ENCODE assay signal across 14 cellular contexts in the genomic region with DNA sequence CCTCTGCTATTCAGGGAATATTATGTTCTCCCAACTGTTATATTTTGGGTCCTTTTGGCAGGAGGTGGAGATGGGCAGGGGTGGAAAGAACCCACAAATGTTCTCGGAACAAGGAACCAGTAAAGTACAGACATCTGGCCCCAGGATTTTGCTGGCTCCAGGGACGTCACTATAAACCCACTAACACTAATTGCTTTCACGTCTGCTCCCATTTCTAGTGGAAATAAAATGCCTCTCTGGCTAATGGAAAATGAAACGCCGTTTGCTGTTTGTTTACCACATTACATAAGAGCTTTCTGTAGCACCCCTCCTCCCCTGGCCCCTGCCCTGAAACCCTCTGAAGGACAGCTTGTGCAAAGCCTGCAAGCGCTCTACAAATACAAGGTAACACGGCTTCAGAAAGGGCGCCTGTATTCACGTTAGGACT.
DNase-seq lines count a peak whose midpoint lies in the region; ATAC-seq and TF ChIP-seq lines count a peak whose summit lies in the region.
"Had no signal": no experiment of that assay in that cellular context is flagged by ENCODE, and none has a peak within 500 bp of the region (broad histone marks: within the 10 kb centered on the region; RNA-seq: fewer than 3 reads in every experiment).

No MANE protein-coding gene starts in this region.

- peaks cover 10% of the 10 kb centered on the region for H3K9me1 ChIP-seq in IMR-90 (ENCODE audit: insufficient read depth, low read length)

- no peak overlapping the region for H4K5ac ChIP-seq in IMR-90 (ENCODE audit: low read depth, low read length)

- no peak overlapping the region for H3K4me2 ChIP-seq in IMR-90 (ENCODE audit: low read depth, low read length)

- no peak overlapping the region; the same call in 2 of the 3 replicates for H2BK15ac ChIP-seq in IMR-90 (ENCODE audit: low read depth, low read length)

- in situ Hi-C loops in IMR-90 (cut with MboI; ENCODE audit: low sequenced_read_pairs) = no loop called here

- no peak overlapping the region for H3K9ac ChIP-seq in IMR-90 (ENCODE audit: low read depth, low read length)
- peak overlapping the region in 1 of 2 donors; percentile 32 for H3K9ac ChIP-seq in liver (ENCODE audit: low read depth in 1 of 2, low read length in 2 of 2)

- TF ChIP-seq CTCF in IMR-90 (conservative IDR thresholded peaks at IDR 0.05; ENCODE audit: low read depth, low read length) = no peak
- no peak for TF ChIP-seq CTCF in liver (IDR thresholded peaks at IDR 0.05; ENCODE audit: low read depth, low read length, missing input control)

- no peaks in the 10 kb centered on the region for H3K9me3 ChIP-seq in IMR-90 (ENCODE audit: control insufficient read depth, insufficient read depth, low read length)
- no peaks in the 10 kb centered on the region for H3K9me3 ChIP-seq in liver (ENCODE audit: control insufficient read depth in 4 of 4, low read length in 3 of 4)

- H2BK5ac ChIP-seq in IMR-90 (ENCODE audit: low read depth, low read length, poor library complexity, severe bottlenecking) = no peak overlapping the region

- H3K36me3 ChIP-seq in IMR-90 (ENCODE audit: control insufficient read depth, insufficient read depth, low read length) (no peaks in the 10 kb centered on the region), liver (ENCODE audit: control insufficient read depth in 4 of 4, insufficient read depth in 3 of 4, low read depth in 1 of 4, low read length in 3 of 4) (no peaks in the 10 kb centered on the region)

- no peak overlapping the region for H2AFZ ChIP-seq in IMR-90 (replicated peaks; ENCODE audit: low read length, poor library complexity)

- H3K14ac ChIP-seq in IMR-90 (replicated peaks; ENCODE audit: low read depth, low read length) = 0 out of 2 replicates have a peak overlapping the region, but pooled peaks have one; percentile 32

- no peak for DNase-seq in IMR-90
- DNase-seq in NCI-H1092 treated with DMSO at 0.1 percent for 48 hours (lab: John Stamatoyannopoulos, UW) = no peak
- DNase-seq in activated effector memory CD4-positive, alpha-beta T cell treated with Interleukin-2 at 50 U/mL for 16 hours = no peak
- DNase-seq in ecto neural progenitor cell (ENCODE audit: low spot score) = no peak
- DNase-seq: activated naive CD4-positive, alpha-beta T cell treated with anti-CD3 and anti-CD28 coated beads, Interleukin-2, amount 50 U/mL, for 16 hours; HFFc6; KBM-7; NCI-H187; PC-3; T-helper 9 cell had no signal

- no peak overlapping the region for H3K4ac ChIP-seq in IMR-90 (ENCODE audit: low read depth, low read length)

- H3K4me1 ChIP-seq in IMR-90 (ENCODE audit: control insufficient read depth, insufficient read depth, low read length) (peaks cover 12% of the 10 kb centered on the region), liver (ENCODE audit: control insufficient read depth in 4 of 4, insufficient read depth in 4 of 4, low read length in 3 of 4) (peaks cover 15 to 54% (median 48%) of the 10 kb centered on the region in 4 donors)

- no peak overlapping the region for H2AK5ac ChIP-seq in IMR-90 (ENCODE audit: low read depth, low read length)

- dilution Hi-C loops in IMR-90 (cut with HindIII; ENCODE audit: low sequenced_read_pairs, unreplicated experiment) = no loop called here

- no peak overlapping the region for H3K18ac ChIP-seq in IMR-90 (ENCODE audit: low read depth, low read length)

- no CpG with 5 or more reads among the region's 9 CpGs for whole genome bisulfite sequencing in IMR-90 (ENCODE audit: extremely low coverage in 2 of 2, insufficient read length in 1 of 2), 2 experiments
- WGBS in liver = 33% methylated on average over 9 of the region's 9 CpGs

- H4K20me1 ChIP-seq in IMR-90 (ENCODE audit: insufficient read depth, low read length) = no peaks in the 10 kb centered on the region

- H2AK9ac ChIP-seq in IMR-90 (replicated peaks; ENCODE audit: low read depth, low read length, poor library complexity) = no peak overlapping the region

- TF ChIP-seq RAD21 in IMR-90 (IDR thresholded peaks at IDR 0.05; ENCODE audit: low read length) (no peak), liver (IDR thresholded peaks at IDR 0.05) (peak; percentile 25 to 32)

- CTCF ChIA-PET in IMR-90 (lab: Yijun Ruan, JAX) = no interaction called here

- H3K27ac ChIP-seq in IMR-90 (ENCODE audit: insufficient read depth, low read length) = no peak overlapping the region
- H3K27ac ChIP-seq in cingulate gyrus (ENCODE audit: low read depth, low read length) = peak overlapping the region; percentile 57
- H3K27ac ChIP-seq in liver (ENCODE audit: low read depth in 1 of 2, low read length in 2 of 2) = peak overlapping the region; percentile 69 to 75
- H3K27ac ChIP-seq in skin epidermis = peak overlapping the region in 19 of 21 experiments; percentile 5 to 74 (median 59)

- no TSS peak for BruUV-seq in IMR-90 (replicated peaks; lab: Mats Ljungman, UMichigan)

- peaks cover 0 to 15% of the 10 kb centered on the region in 2 experiments; a peak in 2 of 4 replicates for H3K79me1 ChIP-seq in IMR-90 (ENCODE audit: low read depth in 1 of 2, low read length in 2 of 2)

- intact Hi-C loops in IMR-90 (cut with micrococcal nuclease) = no loop called here

- no peak overlapping the region for H3K23ac ChIP-seq in IMR-90 (ENCODE audit: low read depth, low read length)

- 0 out of 2 replicates have a peak overlapping the region, but pooled peaks have one; percentile 73 for H2BK20ac ChIP-seq in IMR-90 (ENCODE audit: low read depth, low read length)

- no peak overlapping the region; a peak in 1 of 4 replicates for H4K8ac ChIP-seq in IMR-90 (ENCODE audit: low read depth in 2 of 2, low read length in 2 of 2)

- H4K91ac ChIP-seq in IMR-90 (ENCODE audit: insufficient read depth, low read depth, low read length) = no peak overlapping the region

- no peak overlapping the region for H3K4me3 ChIP-seq in IMR-90 (ENCODE audit: insufficient read depth, low read depth, low read length)
- H3K4me3 ChIP-seq in liver (ENCODE audit: low read depth in 1 of 3, low read length in 3 of 3) = no peak overlapping the region
- H3K4me3 ChIP-seq in skin epidermis = no peak overlapping the region

- no peak overlapping the region for H3K56ac ChIP-seq in IMR-90 (ENCODE audit: extremely low read depth, insufficient read depth, low read length)

- H2BK120ac ChIP-seq in IMR-90 (ENCODE audit: low read depth, low read length) = peak overlapping the region; percentile 22; the same call in 1 of the 2 replicates

- POLR2A ChIA-PET in IMR-90 (lab: Charles Lee; ENCODE audit: unreplicated experiment) = no interaction called here

- ATAC-seq in IMR-90 (ENCODE audit: low read depth) (no peak), HG03565 (IDR thresholded peaks at IDR 0.05; ENCODE audit: unreplicated experiment) (no peak)
- ATAC-seq: PC-3 had no signal

- no peaks in the 10 kb centered on the region for H3K27me3 ChIP-seq in IMR-90 (ENCODE audit: control insufficient read depth, insufficient read depth, low read length)
- no peaks in the 10 kb centered on the region for H3K27me3 ChIP-seq in liver (ENCODE audit: control insufficient read depth in 4 of 4, insufficient read depth in 4 of 4, low read length in 3 of 4)

- TF ChIP-seq POLR2A in IMR-90 (IDR thresholded peaks at IDR 0.05; ENCODE audit: low read depth, low read length) = no peak

TF ChIP-seq in IMR-90, 13 proteins besides CTCF, POLR2A, EP300 and RAD21 (continues in another document):
- no peak for TF ChIP-seq MXI1 (IDR thresholded peaks at IDR 0.05; ENCODE audit: borderline replicate concordance, low read depth, low read length)
- no peak for TF ChIP-seq MAZ (IDR thresholded peaks at IDR 0.05; ENCODE audit: borderline replicate concordance, low read depth, low read length)
- no peak for TF ChIP-seq RCOR1 (IDR thresholded peaks at IDR 0.05; ENCODE audit: insufficient replicate concordance, low read length)
- TF ChIP-seq CHD1 (IDR thresholded peaks at IDR 0.05; ENCODE audit: low read depth, low read length) = no peak
- TF ChIP-seq MAFK (IDR thresholded peaks at IDR 0.05; ENCODE audit: low read depth, low read length) = no peak
- no peak for TF ChIP-seq SMC3 (IDR thresholded peaks at IDR 0.05; ENCODE audit: low read depth, low read length)
- no peak for TF ChIP-seq RFX5 (IDR thresholded peaks at IDR 0.05; ENCODE audit: low read depth, low read length)
- TF ChIP-seq, protein P1, sequence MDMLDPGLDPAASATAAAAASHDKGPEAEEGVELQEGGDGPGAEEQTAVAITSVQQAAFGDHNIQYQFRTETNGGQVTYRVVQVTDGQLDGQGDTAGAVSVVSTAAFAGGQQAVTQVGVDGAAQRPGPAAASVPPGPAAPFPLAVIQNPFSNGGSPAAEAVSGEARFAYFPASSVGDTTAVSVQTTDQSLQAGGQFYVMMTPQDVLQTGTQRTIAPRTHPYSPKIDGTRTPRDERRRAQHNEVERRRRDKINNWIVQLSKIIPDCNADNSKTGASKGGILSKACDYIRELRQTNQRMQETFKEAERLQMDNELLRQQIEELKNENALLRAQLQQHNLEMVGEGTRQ (IDR thresholded peaks at IDR 0.05; ENCODE audit: low read depth, low read length) = no peak
- no peak for TF ChIP-seq BHLHE40 (IDR thresholded peaks at IDR 0.05; ENCODE audit: low read depth, low read length)

TF ChIP-seq in liver, 16 proteins besides CTCF, POLR2A, EP300 and RAD21 (continues in another document):
- TF ChIP-seq RXRA (IDR thresholded peaks at IDR 0.05) = peak; percentile 70 to 76
- peak; percentile 91 for TF ChIP-seq SP1 (IDR thresholded peaks at IDR 0.05)
- peak; percentile 31 for TF ChIP-seq YY1 (IDR thresholded peaks at IDR 0.05)
- TF ChIP-seq TAF1 (conservative IDR thresholded peaks at IDR 0.05) = peak; percentile 70
- TF ChIP-seq HNF4G (IDR thresholded peaks at IDR 0.05) = no peak
- TF ChIP-seq HNF4A (conservative IDR thresholded peaks at IDR 0.05) = peak; percentile 71 to 75
- TF ChIP-seq, protein P2, sequence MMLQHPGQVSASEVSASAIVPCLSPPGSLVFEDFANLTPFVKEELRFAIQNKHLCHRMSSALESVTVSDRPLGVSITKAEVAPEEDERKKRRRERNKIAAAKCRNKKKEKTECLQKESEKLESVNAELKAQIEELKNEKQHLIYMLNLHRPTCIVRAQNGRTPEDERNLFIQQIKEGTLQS (IDR thresholded peaks at IDR 0.05) = peak; percentile 26
- peak; percentile 33 to 50 for TF ChIP-seq EGR1 (IDR thresholded peaks at IDR 0.05; ENCODE audit: low read depth in 2 of 2)
- TF ChIP-seq NR2F2 (IDR thresholded peaks at IDR 0.05) = peak; percentile 58
- TF ChIP-seq FOXA1 (IDR thresholded peaks at IDR 0.05) = no peak
- TF ChIP-seq, protein P3, sequence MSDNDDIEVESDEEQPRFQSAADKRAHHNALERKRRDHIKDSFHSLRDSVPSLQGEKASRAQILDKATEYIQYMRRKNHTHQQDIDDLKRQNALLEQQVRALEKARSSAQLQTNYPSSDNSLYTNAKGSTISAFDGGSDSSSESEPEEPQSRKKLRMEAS (IDR thresholded peaks at IDR 0.05) = no peak
- TF ChIP-seq JUND (IDR thresholded peaks at IDR 0.05) = peak; percentile 37 to 51
